20 cellular contexts compared by ENCODE assay signal in genomic region chr15:89809093-89809786, GRCh38. TPM values are rescaled to one million over a fixed set of nuclear protein-coding genes. Genes with fewer than 3 reads are reported as not detected.
DNase-seq lines count a peak whose midpoint lies in the region; ATAC-seq and TF ChIP-seq lines count a peak whose summit lies in the region.
"Had no signal": no experiment of that assay in that cellular context is flagged by ENCODE, and none has a peak within 500 bp of the region (broad histone marks: within the 10 kb centered on the region; RNA-seq: fewer than 3 reads in every experiment).

No MANE protein-coding gene starts in this region.

- H3K36me3 ChIP-seq in GM23248 (ENCODE audit: low read depth) (peaks cover 25% of the 10 kb centered on the region; the same call in 1 of the 2 replicates), Panc1 (ENCODE audit: control insufficient read depth, insufficient read depth, low read length) (no peaks in the 10 kb centered on the region), brain microvascular endothelial cell (replicated peaks) (peaks cover 26% of the 10 kb centered on the region)
- H3K36me3 ChIP-seq in CD8-positive, alpha-beta memory T cell (ENCODE audit: insufficient read depth, low read length) = no peaks in the 10 kb centered on the region
- H3K36me3 ChIP-seq: ascending aorta had no signal

- H3K9me3 ChIP-seq in GM23248 (ENCODE audit: low read depth) (no peaks in the 10 kb centered on the region), Panc1 (ENCODE audit: control insufficient read depth, insufficient read depth, low read depth, low read length) (no peaks in the 10 kb centered on the region)
- H3K9me3 ChIP-seq in CD8-positive, alpha-beta memory T cell (ENCODE audit: low read length) = no peaks in the 10 kb centered on the region
- H3K9me3 ChIP-seq: ascending aorta, testis had no signal

- no peaks in the 10 kb centered on the region for H3K27me3 ChIP-seq in GM23248 (replicated peaks; ENCODE audit: insufficient read depth)
- no peaks in the 10 kb centered on the region for H3K27me3 ChIP-seq in Panc1 (ENCODE audit: control insufficient read depth, insufficient read depth, low read length)
- peaks cover 8% of the 10 kb centered on the region for H3K27me3 ChIP-seq in CD8-positive, alpha-beta memory T cell (ENCODE audit: insufficient read depth, low read length, poor library complexity, severe bottlenecking)
- no peaks in the 10 kb centered on the region for H3K27me3 ChIP-seq in brain microvascular endothelial cell (replicated peaks)
- H3K27me3 ChIP-seq: testis had no signal

- H3K4me3 Mint-ChIP-seq in endothelial cell (ENCODE audit: unreplicated experiment) (peak overlapping the region; percentile 37), nephron (peak overlapping the region in 2 of 3 experiments; percentile 19 to 41)
- H3K4me3 Mint-ChIP-seq in CD8-positive, alpha-beta memory T cell = no peak overlapping the region
- H3K4me3 Mint-ChIP-seq: T-helper 2 cell treated with Interferon-gamma antibody and Interleukin-4, amounts not matched to agents 5 μg/mL and 100 μg/mL, for 36 hours had no signal

- no TSS peak for BruUV-seq in Panc1 (replicated peaks; lab: Mats Ljungman, UMichigan)

- no peaks in the 10 kb centered on the region for H4K20me1 ChIP-seq in GM23248 (ENCODE audit: insufficient read depth)

- no peak for ATAC-seq in Panc1
- ATAC-seq: sciatic nerve had no signal

- TF ChIP-seq CTCF in Panc1 (IDR thresholded peaks at IDR 0.05) = no peak
- no peak for TF ChIP-seq CTCF in endothelial cell (IDR thresholded peaks at IDR 0.05; ENCODE audit: unreplicated experiment)
- TF ChIP-seq CTCF in nephron (IDR thresholded peaks at IDR 0.05; ENCODE audit: unreplicated experiment in 3 of 3) = no peak
- TF ChIP-seq CTCF in brain microvascular endothelial cell (IDR thresholded peaks at IDR 0.05; ENCODE audit: low read depth, low read length, missing control alignments) = no peak
- TF ChIP-seq CTCF in lower leg skin (IDR thresholded peaks at IDR 0.05) = no peak

- in situ Hi-C loops in GM23248 (cut with MboI) (no loop called here), Panc1 (cut with HindIII; ENCODE audit: low pct_unique_long_range_greater_than_20kb, low sequenced_read_pairs) (no loop called here), brain microvascular endothelial cell (cut with HindIII; ENCODE audit: low pct_ligation_motif_present, low sequenced_read_pairs) (no loop called here)

- H3K9ac ChIP-seq in GM23248 = no peak overlapping the region

- H3K36me3 Mint-ChIP-seq in endothelial cell (ENCODE audit: low read depth, unreplicated experiment) (peaks cover 34% of the 10 kb centered on the region), nephron (ENCODE audit: low read depth) (no peaks in the 10 kb centered on the region)
- H3K36me3 Mint-ChIP-seq in CD8-positive, alpha-beta memory T cell = peaks cover 0 to 3% (median 2%) of the 10 kb centered on the region in 3 donors

- intact Hi-C loops in Panc1 (cut with micrococcal nuclease; ENCODE audit: unreplicated experiment) = no loop called here
- intact Hi-C loops in lower leg skin (cut with DNase I; ENCODE audit: low total_unique reads) = no loop called here

- POLR2A ChIA-PET in Panc1 (lab: Charles Lee) = no interaction called here
- POLR2A ChIA-PET in CD8-positive, alpha-beta memory T cell (lab: Charles Lee) = no interaction called here

- H3K79me2 ChIP-seq in GM23248 (ENCODE audit: insufficient read depth) = peaks cover 100% of the 10 kb centered on the region

- H3K27ac Mint-ChIP-seq in endothelial cell (ENCODE audit: unreplicated experiment) (peak overlapping the region; percentile 63), nephron (peak overlapping the region; percentile 19 to 99 (median 90))
- no peak overlapping the region for H3K27ac Mint-ChIP-seq in CD8-positive, alpha-beta memory T cell
- H3K27ac Mint-ChIP-seq: T-helper 2 cell treated with Interferon-gamma antibody and Interleukin-4, amounts not matched to agents 5 μg/mL and 100 μg/mL, for 36 hours had no signal

- H3K9me3 Mint-ChIP-seq in endothelial cell (ENCODE audit: unreplicated experiment) (no peaks in the 10 kb centered on the region), nephron (no peaks in the 10 kb centered on the region)
- no peaks in the 10 kb centered on the region for H3K9me3 Mint-ChIP-seq in CD8-positive, alpha-beta memory T cell
- H3K9me3 Mint-ChIP-seq: T-helper 2 cell treated with Interferon-gamma antibody and Interleukin-4, amounts not matched to agents 5 μg/mL and 100 μg/mL, for 36 hours had no signal

- no peak overlapping the region for H2AFZ ChIP-seq in GM23248

- H3K9me2 ChIP-seq in GM23248 (ENCODE audit: insufficient read depth) = no peaks in the 10 kb centered on the region

- CTCF ChIA-PET in Panc1 (lab: Charles Lee) = no interaction called here
- CTCF ChIA-PET in CD8-positive, alpha-beta memory T cell (lab: Charles Lee) = no interaction called here

- H3K4me3 ChIP-seq in GM23248 (no peak overlapping the region), Panc1 (ENCODE audit: low read depth in 2 of 2, low read length in 2 of 2) (no peak overlapping the region), brain microvascular endothelial cell (ENCODE audit: low read depth, low read length) (no peak overlapping the region), lower leg skin (ENCODE audit: low read depth, poor library complexity, severe bottlenecking) (no peak overlapping the region)
- no peak overlapping the region for H3K4me3 ChIP-seq in CD8-positive, alpha-beta memory T cell (ENCODE audit: low read length)
- H3K4me3 ChIP-seq: ascending aorta, testis had no signal

- peaks cover 70% of the 10 kb centered on the region for H3F3A ChIP-seq in GM23248 (ENCODE audit: insufficient read depth)

- DNase-seq in GM23248 (no peak), Panc1 (ENCODE audit: low read depth, low spot score) (no peak), endothelial cell (ENCODE audit: low spot score) (no peak), brain microvascular endothelial cell (no peak), lower leg skin (ENCODE audit: low spot score in 2 of 2) (no peak)
- no peak for DNase-seq in CD8-positive, alpha-beta memory T cell
- DNase-seq in stimulated activated naive CD4-positive, alpha-beta T cell (lab: John Stamatoyannopoulos, UW) = no peak
- DNase-seq: activated CD4-positive, CD25-positive, alpha-beta regulatory T cell treated with anti-CD3 and anti-CD28 coated beads, Interleukin-2, amount 50 U/mL, for 72 hours; AML-193; effector CD4-positive, alpha-beta T cell; Karpas-422; NCI-H1436 treated with DMSO at 0.1 percent for 48 hours; stimulated activated CD4-positive, alpha-beta T cell treated with anti-CD3 and anti-CD28 coated beads, Interleukin-2, amount 100 ng/mL, for 48 hours; testis had no signal

- no peak overlapping the region for H3K4me2 ChIP-seq in GM23248 (ENCODE audit: unreplicated experiment)

- WGBS in GM23248 (ENCODE audit: low coverage in 1 of 2, low lambda C conversion rate in 2 of 2, missing lambda C conversion rate in 2 of 2), 2 experiments = 69% methylated on average over 8 of the region's 8 CpGs
- 73 to 82% methylated on average over 8 of the region's 8 CpGs for WGBS in lower leg skin, 2 donors

- H3K4me1 Mint-ChIP-seq in endothelial cell (ENCODE audit: unreplicated experiment) (peaks cover 31% of the 10 kb centered on the region), nephron (peaks cover 29% of the 10 kb centered on the region)
- peaks cover 0 to 3% (median 3%) of the 10 kb centered on the region in 3 donors for H3K4me1 Mint-ChIP-seq in CD8-positive, alpha-beta memory T cell

- no peak for TF ChIP-seq POLR2A in lower leg skin (IDR thresholded peaks at IDR 0.05)

- H3K4me1 ChIP-seq in GM23248 (ENCODE audit: insufficient read depth) (peaks cover 20% of the 10 kb centered on the region), Panc1 (ENCODE audit: control insufficient read depth, insufficient read depth, low read length) (peaks cover 40% of the 10 kb centered on the region)
- H3K4me1 ChIP-seq in CD8-positive, alpha-beta memory T cell (ENCODE audit: insufficient read depth, low read length) = no peaks in the 10 kb centered on the region

- peaks cover 21% of the 10 kb centered on the region for H3K27me3 Mint-ChIP-seq in endothelial cell (ENCODE audit: unreplicated experiment)
- peaks cover 33% of the 10 kb centered on the region for H3K27me3 Mint-ChIP-seq in nephron (ENCODE audit: low read depth)
- peaks cover 16 to 30% of the 10 kb centered on the region in 2 donors for H3K27me3 Mint-ChIP-seq in CD8-positive, alpha-beta memory T cell

- peak overlapping the region; percentile 8; the same call in 1 of the 2 replicates for H3K27ac ChIP-seq in GM23248
- H3K27ac ChIP-seq in Panc1 (ENCODE audit: low read length) = peak overlapping the region; percentile 44; the same call in 1 of the 2 replicates
- no peak overlapping the region for H3K27ac ChIP-seq in CD8-positive, alpha-beta memory T cell (ENCODE audit: low read depth, low read length)
- H3K27ac ChIP-seq in brain microvascular endothelial cell = no peak overlapping the region
- H3K27ac ChIP-seq: ascending aorta, testis had no signal

RNA-seq across cellular contexts. Expression of gene ANPEP, which starts 5.4 kb away (rescaled TPM):
- 464 and 467 TPM in 2 replicates for total RNA-seq in GM23248 (2014; rRNA removed; shearing (Covaris generic))
- 568 and 585 TPM in 2 replicates for polyA plus RNA-seq in GM23248 (2016; fragmentation: Nextera tagmentation; extraction: Ambion mirVana)
- total RNA-seq in Panc1 (2021; ENCODE audit: unreplicated experiment) (183 TPM), endothelial cell (ENCODE audit: unreplicated experiment) (203 TPM), lower leg skin (10 to 100 TPM; 14.9 to 67.3 (median 21.6) TPM)
- 194 TPM for polyA plus RNA-seq in Panc1 (2012; ENCODE audit: insufficient read length)
- total RNA-seq in CD8-positive, alpha-beta memory T cell = under 1 TPM; 0.85 to 1.00 TPM
- not detected for polyA plus RNA-seq in CD8-positive, alpha-beta memory T cell
- polyA plus RNA-seq: neural cell had no signal

RNA-seq across cellular contexts. Expression of gene MESP2, which starts 33.1 kb away (rescaled TPM):
- total RNA-seq in GM23248 (2014; rRNA removed; shearing (Covaris generic)) = not detected in 2 replicates
- polyA plus RNA-seq in GM23248 (2016; fragmentation: Nextera tagmentation; extraction: Ambion mirVana) = not detected in 2 replicates
- total RNA-seq in Panc1 (2021; ENCODE audit: unreplicated experiment) (1.1 TPM), endothelial cell (ENCODE audit: unreplicated experiment) (0.33 TPM), lower leg skin (1 to 10 TPM in 1 of 4 donors, under 1 TPM in 1, not detected in 2; 0.45 to 1.1 TPM)
- 2.0 TPM for polyA plus RNA-seq in Panc1 (2012; ENCODE audit: insufficient read length)
- not detected for total RNA-seq in CD8-positive, alpha-beta memory T cell
- polyA plus RNA-seq in CD8-positive, alpha-beta memory T cell = not detected
- total RNA-seq: ascending aorta, frontal cortex had no signal
- polyA plus RNA-seq: neural cell had no signal

RNA-seq across cellular contexts. Expression of gene MESP1, which starts 58.2 kb away (rescaled TPM):
- not detected in 2 replicates for total RNA-seq in GM23248 (2014; rRNA removed; shearing (Covaris generic))
- polyA plus RNA-seq in GM23248 (2016; fragmentation: Nextera tagmentation; extraction: Ambion mirVana) = 0.48 and 0.63 TPM in 2 replicates
- total RNA-seq in Panc1 (2021; ENCODE audit: unreplicated experiment) (6.4 TPM), endothelial cell (ENCODE audit: unreplicated experiment) (not detected), lower leg skin (1 to 10 TPM in 3 of 4 donors, under 1 TPM in 1; 0.61 to 1.7 (median 1.3) TPM)
- polyA plus RNA-seq in Panc1 (2012; ENCODE audit: insufficient read length) = 6.5 TPM
- 1 to 10 TPM; 5.3 to 5.6 TPM for total RNA-seq in CD8-positive, alpha-beta memory T cell
- 0.60 TPM for polyA plus RNA-seq in CD8-positive, alpha-beta memory T cell

Comparison
In these comparisons a context has a peak if more than half of its experiments do, and no peak if none do; other contexts are left out.
1. H3K27ac ChIP-seq: peak in GM23248 (single experiment) and Panc1 (single experiment); none in CD8-positive, alpha-beta memory T cell (single experiment) and brain microvascular endothelial cell (single experiment).
2. H3K27ac Mint-ChIP-seq: peak in endothelial cell (single experiment) and nephron (3 of 3); none in CD8-positive, alpha-beta memory T cell (0 of 8).
3. H3K4me3 Mint-ChIP-seq: peak in endothelial cell (single experiment) and nephron (2 of 3); none in CD8-positive, alpha-beta memory T cell (0 of 7).
4. RNA of gene ANPEP, which starts 5.4 kb away (total RNA-seq): 464 to 467 TPM in GM23248, 203 TPM in endothelial cell (single experiment), 183 TPM in Panc1 (single experiment) and 14.9 to 67.3 TPM in lower leg skin; 0.85 to 1.00 TPM in CD8-positive, alpha-beta memory T cell; every median in the first group is over 4 times any median in the second.